Comparison of ENCODE assay signal across 22 cellular contexts in genomic region chr3:56983427-56983826, GRCh38.
"Had no signal": no experiment of that assay in that cellular context is flagged by ENCODE, and none has a peak within 500 bp of the region (broad histone marks: within the 10 kb centered on the region; RNA-seq: fewer than 3 reads in every experiment).

No MANE protein-coding gene starts in this region.

- H3K9ac ChIP-seq: KMS-11 had no signal

- H3K4me1 Mint-ChIP-seq: IgD-negative memory B cell had no signal

- H3K36me3 ChIP-seq: SJSA1 had no signal

- ATAC-seq: K562, Panc1 had no signal

- H3K36me3 Mint-ChIP-seq: IgD-negative memory B cell had no signal

- DNase-seq: Kasumi-1, MM.1S, NCI-H1092 treated with DMSO at 0.1 percent for 48 hours, NCI-H1436, NCI-H187, NCI-H2029, NCI-H2081 treated with DMSO at 0.1 percent for 48 hours, NCI-H2171, NCI-H226, NCI-H446, NCI-H510A, NCI-H524 treated with DMSO at 0.1 percent for 48 hours, NCI-H69, NCI-H774, SIG-M5 had no signal

- H3K27ac Mint-ChIP-seq: IgD-negative memory B cell had no signal

- H3K4me3 ChIP-seq: K562, SJSA1, SK-N-MC had no signal

- H3K27me3 ChIP-seq: SJSA1 had no signal

- H3K9me3 ChIP-seq: SJSA1 had no signal

- H3K27ac ChIP-seq: KMS-11, RWPE1, SJSA1, SK-N-MC had no signal

- H3K27me3 Mint-ChIP-seq: IgD-negative memory B cell had no signal

- H3K4me2 ChIP-seq: KMS-11 had no signal

- H3K9me3 Mint-ChIP-seq: IgD-negative memory B cell had no signal
